ENCODE assay signal across 27 cellular contexts in genomic region chr16:88196471-88197400, GRCh38.
DNase-seq lines count a peak whose midpoint lies in the region; ATAC-seq and TF ChIP-seq lines count a peak whose summit lies in the region.
"Had no signal": no experiment of that assay in that cellular context is flagged by ENCODE, and none has a peak within 500 bp of the region (broad histone marks: within the 10 kb centered on the region; RNA-seq: fewer than 3 reads in every experiment).

No MANE protein-coding gene starts in this region.

- TF ChIP-seq CTCF in sigmoid colon (IDR thresholded peaks at IDR 0.05), result no peak

- H3K36me3 ChIP-seq in sigmoid colon, result no peaks in the 10 kb centered on the region
- H3K36me3 ChIP-seq: BLaER1 treated with 17β-estradiol and CSF1 and Interleukin-3, amounts not matched to agents 10 nM and 100 nM; SJSA1 had no signal

- TF ChIP-seq EP300 in sigmoid colon (IDR thresholded peaks at IDR 0.05), result no peak

- no peak for TF ChIP-seq POLR2A in sigmoid colon (IDR thresholded peaks at IDR 0.05)

- H3K9me3 ChIP-seq in sigmoid colon, result no peaks in the 10 kb centered on the region
- H3K9me3 ChIP-seq: BLaER1 treated with 17β-estradiol and CSF1 and Interleukin-3, amounts not matched to agents 10 nM and 100 nM; Caco-2; SJSA1 had no signal

- intact Hi-C loops in sigmoid colon (cut with DNase I), result loop anchor here (5.0 kb wide), 1 partner anchor 186 kb away; the partner anchor contains the start of gene ZNF469

- H3K4me3 ChIP-seq in sigmoid colon, result no peak overlapping the region
- H3K4me3 ChIP-seq: BLaER1 treated with 17β-estradiol and CSF1 and Interleukin-3, amounts not matched to agents 10 nM and 100 nM; GM12878; GM23338; SJSA1 had no signal

- peak; percentile 40 for DNase-seq in activated CD8-positive, alpha-beta memory T cell treated with anti-CD3 and anti-CD28 coated beads for 24 hours
- no peak for DNase-seq in activated CD8-positive, alpha-beta memory T cell treated with anti-CD3 and anti-CD28 coated beads, Interleukin-2, amount 50 U/mL, for 4 hours
- DNase-seq in kidney tubule cell (ENCODE audit: low spot score), result peak; percentile 15
- peak; percentile 46 for DNase-seq in sigmoid colon
- no peak for DNase-seq in cortex of kidney (lab: John Stamatoyannopoulos, UW)
- DNase-seq in DMS114 treated with DMSO at 0.1 percent for 48 hours (lab: John Stamatoyannopoulos, UW; ENCODE audit: unreplicated experiment), result no peak
- DNase-seq in NCI-H2227 (lab: John Stamatoyannopoulos, UW; ENCODE audit: unreplicated experiment), result no peak
- DNase-seq: ACHN; Caco-2; CD4-positive, alpha-beta memory T cell; DMS 273 treated with DMSO at 0.1 percent for 48 hours; DND-41; HCEC 1CT; NCI-H1417; NCI-H1694 treated with DMSO at 0.1 percent for 48 hours; NCI-H2081 treated with DMSO at 0.1 percent for 48 hours; NCI-H446 treated with DMSO at 0.1 percent for 48 hours; NCI-H526 treated with DMSO at 0.1 percent for 48 hours; OCI-M1 had no signal

- no peak for ATAC-seq in HG03571 (IDR thresholded peaks at IDR 0.05; ENCODE audit: unreplicated experiment)
- ATAC-seq: GM12878, GM23338, Right ventricle myocardium inferior had no signal

- H3K27ac ChIP-seq in sigmoid colon, result no peak overlapping the region
- H3K27ac ChIP-seq: 22Rv1, KMS-11, SJSA1 had no signal

- no peaks in the 10 kb centered on the region for H3K4me1 ChIP-seq in sigmoid colon
- H3K4me1 ChIP-seq: Caco-2, SJSA1 had no signal

- WGBS in sigmoid colon, 2 donors, result 88 to 89% methylated on average over 16 of the region's 16 CpGs

- H3K27me3 ChIP-seq in sigmoid colon, result no peaks in the 10 kb centered on the region
- H3K27me3 ChIP-seq: BLaER1 treated with 17β-estradiol and CSF1 and Interleukin-3, amounts not matched to agents 10 nM and 100 nM; SJSA1 had no signal

Comparison
In these comparisons a context has a peak if more than half of its experiments do, and no peak if none do; other contexts are left out.
1. DNase-seq: peak in activated CD8-positive, alpha-beta memory T cell treated with anti-CD3 and anti-CD28 coated beads for 24 hours (single experiment), kidney tubule cell (single experiment) and sigmoid colon (single experiment); none in activated CD8-positive, alpha-beta memory T cell treated with anti-CD3 and anti-CD28 coated beads, Interleukin-2, amount 50 U/mL, for 4 hours (single experiment), cortex of kidney (single experiment), DMS114 treated with DMSO at 0.1 percent for 48 hours (single experiment) and NCI-H2227 (single experiment).